Comparison of ENCODE assay signal across 15 cellular contexts in genomic region chr2:177909962-177910361, GRCh38.
"Had no signal": no experiment of that assay in that cellular context is flagged by ENCODE, and none has a peak within 500 bp of the region (broad histone marks: within the 10 kb centered on the region; RNA-seq: fewer than 3 reads in every experiment).

No MANE protein-coding gene starts in this region.

- H3K4me3 ChIP-seq: colonic mucosa, lower lobe of right lung, skin epidermis, stomach had no signal

- H3K27me3 ChIP-seq: colonic mucosa, stomach had no signal

- H3K27ac ChIP-seq: colonic mucosa, lower lobe of right lung, parathyroid adenoma, skin epidermis, stomach, WERI-Rb-1 had no signal

- H3K4me3 Mint-ChIP-seq: activated CD8-positive, alpha-beta T cell treated with anti-CD3 and anti-CD28 coated beads, Interleukin-2, amount 10 ng/mL, durations not matched to agents 7 days and 5 days; activated T-helper 1 cell treated with anti-CD3 and anti-CD28 coated beads, Interleukin-12 subunit alpha, Interleukin-12 subunit beta, Interleukin-2, Interleukin-4 antibody, amounts not matched to agents 30 ng/mL and 10 ng/mL and 1 ng/mL, durations not matched to agents 14 hours and 24 hours and 36 hours; naive B cell had no signal

- DNase-seq: activated CD4-positive, alpha-beta T cell treated with anti-CD3 and anti-CD28 coated beads for 4 hours; activated CD8-positive, alpha-beta memory T cell treated with anti-CD3 and anti-CD28 coated beads, Interleukin-2, amount 50 U/mL, for 48 hours; activated CD8-positive, alpha-beta T cell treated with anti-CD3 and anti-CD28 coated beads, Interleukin-2, amount 10 ng/mL, durations not matched to agents 7 days and 5 days; activated naive CD4-positive, alpha-beta T cell; caudate nucleus; colonic mucosa; lower lobe of right lung; naive B cell; retina; stimulated activated CD4-positive, alpha-beta T cell treated with anti-CD3 and anti-CD28 coated beads, Interleukin-4, amount 100 ng/mL, for 4 hours; stomach; WERI-Rb-1 had no signal

- ATAC-seq: activated CD8-positive, alpha-beta T cell treated with anti-CD3 and anti-CD28 coated beads, Interleukin-2, amount 10 ng/mL, durations not matched to agents 7 days and 5 days; lower lobe of right lung had no signal

- H3K9me3 Mint-ChIP-seq: activated T-helper 1 cell treated with anti-CD3 and anti-CD28 coated beads, Interleukin-12 subunit alpha, Interleukin-12 subunit beta, Interleukin-2, Interleukin-4 antibody, amounts not matched to agents 30 ng/mL and 10 ng/mL and 1 ng/mL, durations not matched to agents 14 hours and 24 hours and 36 hours; naive B cell had no signal

- H3K36me3 ChIP-seq: colonic mucosa, lower lobe of right lung, stomach, WERI-Rb-1 had no signal

- H3K27me3 Mint-ChIP-seq: naive B cell had no signal

- H3K9me3 ChIP-seq: colonic mucosa, lower lobe of right lung, stomach had no signal

- H3K27ac Mint-ChIP-seq: activated CD8-positive, alpha-beta T cell treated with anti-CD3 and anti-CD28 coated beads, Interleukin-2, amount 10 ng/mL, durations not matched to agents 7 days and 5 days; activated T-helper 1 cell treated with anti-CD3 and anti-CD28 coated beads, Interleukin-12 subunit alpha, Interleukin-12 subunit beta, Interleukin-2, Interleukin-4 antibody, amounts not matched to agents 30 ng/mL and 10 ng/mL and 1 ng/mL, durations not matched to agents 14 hours and 24 hours and 36 hours; naive B cell had no signal

- H3K4me1 ChIP-seq: colonic mucosa, lower lobe of right lung had no signal

- H3K36me3 Mint-ChIP-seq: naive B cell had no signal
